8 cellular contexts compared by ENCODE assay signal in the genomic region with DNA sequence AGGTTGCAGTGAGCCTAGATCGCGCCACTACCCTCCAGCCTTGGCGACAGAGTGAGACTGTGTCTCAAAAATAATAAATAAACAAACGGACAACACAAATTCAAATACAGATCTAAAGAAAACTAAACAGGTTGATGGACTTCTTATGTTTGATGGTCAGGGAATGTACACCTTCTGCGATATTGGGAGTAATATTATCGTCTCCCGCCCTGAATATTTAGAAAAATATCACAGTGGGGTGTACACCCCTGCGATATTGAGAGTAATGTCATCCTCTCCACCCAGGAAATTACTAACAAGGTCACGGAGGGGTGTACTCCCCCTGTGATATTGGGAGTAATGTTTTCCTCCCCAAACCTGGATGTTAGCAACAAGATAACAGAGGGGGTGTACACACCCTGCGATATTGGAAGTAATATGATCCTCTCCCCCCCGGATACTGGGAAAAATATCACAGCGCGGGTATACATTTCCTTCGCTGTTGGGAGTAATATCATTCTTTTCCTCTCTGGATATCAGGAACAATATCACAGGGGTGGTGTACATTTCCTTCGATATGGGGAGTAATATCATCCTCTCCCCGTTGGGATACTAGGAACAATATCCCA. TPM values are rescaled to one million over a fixed set of nuclear protein-coding genes. Genes with fewer than 3 reads are reported as not detected.
DNase-seq lines count a peak whose midpoint lies in the region; ATAC-seq and TF ChIP-seq lines count a peak whose summit lies in the region.

No MANE protein-coding gene starts in this region.

- intact Hi-C loops in esophagus muscularis mucosa (cut with DNase I): loop anchor here (5.0 kb wide), 1 partner anchor 114 kb away; a partner anchor contains a TSS

- H3K36me3 Mint-ChIP-seq in progenitor cell of endocrine pancreas (ENCODE audit: insufficient read depth): peaks cover 7% of the 10 kb centered on the region

- H3K27me3 Mint-ChIP-seq in progenitor cell of endocrine pancreas: peaks cover 16% of the 10 kb centered on the region

- TF ChIP-seq POLR2A in Peyer's patch (IDR thresholded peaks at IDR 0.05) (no peak), esophagus muscularis mucosa (IDR thresholded peaks at IDR 0.05; ENCODE audit: low read depth) (no peak)

- peak overlapping the region; percentile 94 for H3K4me3 Mint-ChIP-seq in progenitor cell of endocrine pancreas (ENCODE audit: low read depth)

- DNase-seq in DND-41 (no peak), Peyer's patch (no peak), esophagus muscularis mucosa (ENCODE audit: extremely low spot score) (peak; percentile 53), progenitor cell of endocrine pancreas (ENCODE audit: low spot score, unreplicated experiment) (no peak), NCI-H524 (lab: John Stamatoyannopoulos, UW) (no peak), H4 (ENCODE audit: low spot score) (no peak)
- no peak for DNase-seq in NK-92 treated with Interleukin-12 subunit alpha and Interleukin-12 subunit beta, amount 100 ng/mL, for 24 hours (lab: John Stamatoyannopoulos, UW)
- DNase-seq in activated CD8-positive, alpha-beta memory T cell treated with anti-CD3 and anti-CD28 coated beads, Interleukin-2, amount 50 U/mL, for 48 hours: no peak

- no peaks in the 10 kb centered on the region; the same call in 1 of the 2 replicates for H4K20me1 ChIP-seq in DND-41 (ENCODE audit: insufficient read depth, low read length)

- peak overlapping the region; percentile 65 for H3K4me2 ChIP-seq in DND-41 (ENCODE audit: insufficient read depth, low read length)

- no peak overlapping the region for H3K27ac ChIP-seq in DND-41 (ENCODE audit: low read length)
- peak overlapping the region in 2 of 4 donors; percentile 70 to 86 for H3K27ac ChIP-seq in Peyer's patch
- H3K27ac ChIP-seq in esophagus muscularis mucosa (replicated peaks in 1 of 4): peak overlapping the region; percentile 86 to 92 (median 90)

- H3K9me3 Mint-ChIP-seq in progenitor cell of endocrine pancreas (ENCODE audit: low read depth): no peaks in the 10 kb centered on the region

- H3K4me3 ChIP-seq in DND-41 (ENCODE audit: low read depth in 1 of 2, low read length in 2 of 2) (peak overlapping the region in 1 of 2 experiments; percentile 90; a peak in 1 of 4 replicates), Peyer's patch (peak overlapping the region; percentile 71 to 87 (median 80)), esophagus muscularis mucosa (peak overlapping the region; percentile 74 to 98 (median 86))

- peaks cover 2% of the 10 kb centered on the region for H3K4me1 Mint-ChIP-seq in progenitor cell of endocrine pancreas (ENCODE audit: low read depth)

- no peak for ATAC-seq in DND-41 (ENCODE audit: insufficient read depth, low read depth)

- TF ChIP-seq CTCF in DND-41 (IDR thresholded peaks at IDR 0.05; ENCODE audit: borderline replicate concordance, extremely low read depth, low read length, poor library complexity, severe bottlenecking) (no peak), Peyer's patch (IDR thresholded peaks at IDR 0.05) (no peak), esophagus muscularis mucosa (IDR thresholded peaks at IDR 0.05) (no peak), progenitor cell of endocrine pancreas (IDR thresholded peaks at IDR 0.05; ENCODE audit: unreplicated experiment) (no peak)

- no peak overlapping the region for H3K27ac Mint-ChIP-seq in progenitor cell of endocrine pancreas

- H3K27me3 ChIP-seq in DND-41 (ENCODE audit: insufficient read depth, low read length, poor library complexity) (no peaks in the 10 kb centered on the region), Peyer's patch (no peaks in the 10 kb centered on the region), esophagus muscularis mucosa (peaks cover 0 to 4% (median 0%) of the 10 kb centered on the region in 4 donors)

- TF ChIP-seq EP300 in esophagus muscularis mucosa (IDR thresholded peaks at IDR 0.05): no peak

- H3K4me1 ChIP-seq in DND-41 (ENCODE audit: insufficient read depth, low read length) (peaks cover 25% of the 10 kb centered on the region), Peyer's patch (peaks cover 0 to 11% (median 6%) of the 10 kb centered on the region in 4 donors), esophagus muscularis mucosa (peaks cover 8 to 29% (median 22%) of the 10 kb centered on the region in 4 donors)

- H3K9ac ChIP-seq in DND-41 (ENCODE audit: low read depth, low read length): peak overlapping the region; percentile 72; the same call in 1 of the 2 replicates

- WGBS in esophagus muscularis mucosa: 80% methylated on average over 16 of the region's 16 CpGs

- H2AFZ ChIP-seq in DND-41 (ENCODE audit: low read depth, low read length): peak overlapping the region; percentile 97

- no peaks in the 10 kb centered on the region for H3K9me3 ChIP-seq in DND-41 (ENCODE audit: insufficient read depth, low read length, severe bottlenecking)
- no peaks in the 10 kb centered on the region for H3K9me3 ChIP-seq in Peyer's patch
- no peaks in the 10 kb centered on the region for H3K9me3 ChIP-seq in esophagus muscularis mucosa

- H3K79me2 ChIP-seq in DND-41 (ENCODE audit: insufficient read depth, low read length): peaks cover 26% of the 10 kb centered on the region

- H3K36me3 ChIP-seq in DND-41 (ENCODE audit: insufficient read depth, low read length) (peaks cover 20% of the 10 kb centered on the region), Peyer's patch (peaks cover 0 to 12% (median 0%) of the 10 kb centered on the region in 3 donors), esophagus muscularis mucosa (peaks cover 0 to 18% (median 12%) of the 10 kb centered on the region in 4 donors)

RNA-seq across cellular contexts. Expression of a gene that starts 1.4 kb away (rescaled TPM):
- total RNA-seq in Peyer's patch: 10 to 100 TPM; 17.3 to 28.0 (median 20.6) TPM
- 10 to 100 TPM; 22.8 to 41.2 (median 32.8) TPM for total RNA-seq in esophagus muscularis mucosa
- total RNA-seq in progenitor cell of endocrine pancreas: 52.4 and 57.8 TPM in 2 replicates
- total RNA-seq in H4 (2014; rRNA removed; shearing (Covaris generic)): 52.7 and 68.3 TPM in 2 replicates

RNA-seq across cellular contexts. Expression of a gene that starts 28.2 kb away (rescaled TPM):
- 1 to 10 TPM in 1 of 4 donors, not detected in 3; 9.9 TPM for total RNA-seq in Peyer's patch
- total RNA-seq in esophagus muscularis mucosa: 1 to 10 TPM; 1.2 to 1.7 (median 1.5) TPM
- 1.8 and 3.2 TPM in 2 replicates for total RNA-seq in progenitor cell of endocrine pancreas
- not detected in 2 replicates for total RNA-seq in H4 (2014; rRNA removed; shearing (Covaris generic))
